ENCODE assay signal across 8 cellular contexts in the genomic region with DNA sequence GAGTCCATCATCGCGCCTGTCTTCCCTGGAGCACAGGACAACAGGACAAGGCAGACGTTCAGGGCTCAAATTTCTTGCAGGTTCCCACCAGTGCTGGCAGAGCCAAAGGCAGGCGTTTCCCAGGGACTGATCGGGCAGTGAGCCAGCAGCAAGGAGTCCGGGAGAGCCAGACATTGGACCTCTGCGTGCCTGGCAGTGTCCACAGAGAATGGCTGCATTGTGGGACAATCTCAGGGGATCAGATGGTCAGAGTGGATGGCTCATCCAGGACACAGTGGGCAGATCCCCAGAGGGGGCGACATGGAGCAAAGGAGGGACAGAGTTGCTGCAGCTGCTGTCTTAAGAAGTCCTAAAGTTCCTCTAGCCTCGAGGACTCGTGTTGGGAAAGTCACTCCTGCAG. TPM values are rescaled to one million over a fixed set of nuclear protein-coding genes. Genes with fewer than 3 reads are reported as not detected.
DNase-seq lines count a peak whose midpoint lies in the region; ATAC-seq and TF ChIP-seq lines count a peak whose summit lies in the region.

No MANE protein-coding gene starts in this region.

- H3K9me2 ChIP-seq in Loucy (replicated peaks; ENCODE audit: low read depth, low read length) = no peaks in the 10 kb centered on the region

- H3K4me2 ChIP-seq in Loucy (ENCODE audit: low read depth, low read length, poor library complexity, severe bottlenecking) = peak overlapping the region; percentile 92

- H3K9ac ChIP-seq in Loucy (ENCODE audit: low read depth, low read length, poor library complexity, severe bottlenecking) = no peak overlapping the region

- peaks cover 45% of the 10 kb centered on the region for H3K4me1 Mint-ChIP-seq in activated T-helper 1 cell treated with anti-CD3 and anti-CD28 coated beads, Interleukin-12 subunit alpha, Interleukin-12 subunit beta, Interleukin-2, Interleukin-4 antibody, amounts not matched to agents 30 ng/mL and 10 ng/mL and 1 ng/mL, durations not matched to agents 14 hours and 24 hours and 36 hours (ENCODE audit: low read depth)

- peaks cover 4% of the 10 kb centered on the region; the same call in 1 of the 2 replicates for H3K36me3 ChIP-seq in Loucy (ENCODE audit: insufficient read depth, low read length)

- H3K4me3 Mint-ChIP-seq in activated T-helper 1 cell treated with anti-CD3 and anti-CD28 coated beads, Interleukin-12 subunit alpha, Interleukin-12 subunit beta, Interleukin-2, Interleukin-4 antibody, amounts not matched to agents 30 ng/mL and 10 ng/mL and 1 ng/mL, durations not matched to agents 14 hours and 24 hours and 36 hours = peak overlapping the region; percentile 55

- H3K4me3 ChIP-seq in Loucy (ENCODE audit: low read length, poor library complexity, severe bottlenecking) = no peak overlapping the region

- H3K27ac Mint-ChIP-seq in activated T-helper 1 cell treated with anti-CD3 and anti-CD28 coated beads, Interleukin-12 subunit alpha, Interleukin-12 subunit beta, Interleukin-2, Interleukin-4 antibody, amounts not matched to agents 30 ng/mL and 10 ng/mL and 1 ng/mL, durations not matched to agents 14 hours and 24 hours and 36 hours = no peak overlapping the region

- peak; percentile 76 for TF ChIP-seq CTCF in Loucy (conservative IDR thresholded peaks at IDR 0.05; ENCODE audit: low read length)

- H3K4me1 ChIP-seq in Loucy (ENCODE audit: insufficient read depth, low read length, poor library complexity, severe bottlenecking) = peaks cover 37% of the 10 kb centered on the region

- H3F3A ChIP-seq in Loucy (ENCODE audit: low read depth) = no peaks in the 10 kb centered on the region; the same call in 1 of the 2 replicates

- no peaks in the 10 kb centered on the region for H3K9me3 Mint-ChIP-seq in activated T-helper 1 cell treated with anti-CD3 and anti-CD28 coated beads, Interleukin-12 subunit alpha, Interleukin-12 subunit beta, Interleukin-2, Interleukin-4 antibody, amounts not matched to agents 30 ng/mL and 10 ng/mL and 1 ng/mL, durations not matched to agents 14 hours and 24 hours and 36 hours

- H3K9me3 ChIP-seq in Loucy (ENCODE audit: insufficient read depth, low read depth, low read length) = no peaks in the 10 kb centered on the region

- H3K27me3 ChIP-seq in Loucy (ENCODE audit: insufficient read depth, low read length, poor library complexity, severe bottlenecking) = no peaks in the 10 kb centered on the region

- H3K36me3 Mint-ChIP-seq in activated T-helper 1 cell treated with anti-CD3 and anti-CD28 coated beads, Interleukin-12 subunit alpha, Interleukin-12 subunit beta, Interleukin-2, Interleukin-4 antibody, amounts not matched to agents 30 ng/mL and 10 ng/mL and 1 ng/mL, durations not matched to agents 14 hours and 24 hours and 36 hours (ENCODE audit: low read depth) = peaks cover 27% of the 10 kb centered on the region

- H3K79me2 ChIP-seq in Loucy (ENCODE audit: insufficient read depth, low read length) = peaks cover 53% of the 10 kb centered on the region

- intact Hi-C loops in activated T-helper 1 cell treated with anti-CD3 and anti-CD28 coated beads, Interleukin-12 subunit alpha, Interleukin-12 subunit beta, Interleukin-2, Interleukin-4 antibody, amounts not matched to agents 30 ng/mL and 10 ng/mL and 1 ng/mL, durations not matched to agents 14 hours and 24 hours and 36 hours (cut with micrococcal nuclease) = loop anchor here (5.0 kb wide), 1 partner anchor 1375 kb away; no protein-coding TSS in a partner anchor

- H4K20me1 ChIP-seq in Loucy (ENCODE audit: insufficient read depth, low read length, poor library complexity, severe bottlenecking) = peaks cover 14% of the 10 kb centered on the region

- ATAC-seq in HG03439 (IDR thresholded peaks at IDR 0.05; ENCODE audit: unreplicated experiment) (no peak), HG03460 (IDR thresholded peaks at IDR 0.05; ENCODE audit: unreplicated experiment) (no peak)

- DNase-seq in NCI-H748 (lab: John Stamatoyannopoulos, UW; ENCODE audit: unreplicated experiment) (peak; percentile 18), NCI-H748 treated with DMSO at 0.1 percent for 48 hours (lab: John Stamatoyannopoulos, UW) (no peak), globus pallidus (ENCODE audit: low spot score) (peak; percentile 96), pons (ENCODE audit: low spot score) (peak; percentile 97)
- DNase-seq in activated T-helper 1 cell treated with anti-CD3 and anti-CD28 coated beads, Interleukin-12 subunit alpha, Interleukin-12 subunit beta, Interleukin-2, Interleukin-4 antibody, amounts not matched to agents 30 ng/mL and 10 ng/mL and 1 ng/mL, durations not matched to agents 14 hours and 24 hours and 36 hours (ENCODE audit: low spot score) = no peak

- no peaks in the 10 kb centered on the region for H3K27me3 Mint-ChIP-seq in activated T-helper 1 cell treated with anti-CD3 and anti-CD28 coated beads, Interleukin-12 subunit alpha, Interleukin-12 subunit beta, Interleukin-2, Interleukin-4 antibody, amounts not matched to agents 30 ng/mL and 10 ng/mL and 1 ng/mL, durations not matched to agents 14 hours and 24 hours and 36 hours (ENCODE audit: insufficient read depth)

- H2AFZ ChIP-seq in Loucy (ENCODE audit: low read length) = no peak overlapping the region

RNA-seq across cellular contexts. Expression of a gene that starts 4.6 kb away (rescaled TPM):
- total RNA-seq in activated T-helper 1 cell treated with anti-CD3 and anti-CD28 coated beads, Interleukin-12 subunit alpha, Interleukin-12 subunit beta, Interleukin-2, Interleukin-4 antibody, amounts not matched to agents 30 ng/mL and 10 ng/mL and 1 ng/mL, durations not matched to agents 14 hours and 24 hours and 36 hours = 20.4 and 23.4 TPM in 2 replicates

RNA-seq across cellular contexts. Expression of a gene that starts 11.4 kb away (rescaled TPM):
- 0.12 TPM in 1 of 2 replicates, not detected in the other for total RNA-seq in activated T-helper 1 cell treated with anti-CD3 and anti-CD28 coated beads, Interleukin-12 subunit alpha, Interleukin-12 subunit beta, Interleukin-2, Interleukin-4 antibody, amounts not matched to agents 30 ng/mL and 10 ng/mL and 1 ng/mL, durations not matched to agents 14 hours and 24 hours and 36 hours

RNA-seq across cellular contexts. Expression of a gene that starts 46.5 kb away (rescaled TPM):
- 137 and 145 TPM in 2 replicates for total RNA-seq in activated T-helper 1 cell treated with anti-CD3 and anti-CD28 coated beads, Interleukin-12 subunit alpha, Interleukin-12 subunit beta, Interleukin-2, Interleukin-4 antibody, amounts not matched to agents 30 ng/mL and 10 ng/mL and 1 ng/mL, durations not matched to agents 14 hours and 24 hours and 36 hours

Comparison
In these comparisons a context has a peak if more than half of its experiments do, and no peak if none do; other contexts are left out.
1. DNase-seq: peak in NCI-H748 (single experiment), globus pallidus (single experiment) and pons (single experiment); none in NCI-H748 treated with DMSO at 0.1 percent for 48 hours (single experiment) and activated T-helper 1 cell treated with anti-CD3 and anti-CD28 coated beads, Interleukin-12 subunit alpha, Interleukin-12 subunit beta, Interleukin-2, Interleukin-4 antibody, amounts not matched to agents 30 ng/mL and 10 ng/mL and 1 ng/mL, durations not matched to agents 14 hours and 24 hours and 36 hours (single experiment).